In the genomic region with DNA sequence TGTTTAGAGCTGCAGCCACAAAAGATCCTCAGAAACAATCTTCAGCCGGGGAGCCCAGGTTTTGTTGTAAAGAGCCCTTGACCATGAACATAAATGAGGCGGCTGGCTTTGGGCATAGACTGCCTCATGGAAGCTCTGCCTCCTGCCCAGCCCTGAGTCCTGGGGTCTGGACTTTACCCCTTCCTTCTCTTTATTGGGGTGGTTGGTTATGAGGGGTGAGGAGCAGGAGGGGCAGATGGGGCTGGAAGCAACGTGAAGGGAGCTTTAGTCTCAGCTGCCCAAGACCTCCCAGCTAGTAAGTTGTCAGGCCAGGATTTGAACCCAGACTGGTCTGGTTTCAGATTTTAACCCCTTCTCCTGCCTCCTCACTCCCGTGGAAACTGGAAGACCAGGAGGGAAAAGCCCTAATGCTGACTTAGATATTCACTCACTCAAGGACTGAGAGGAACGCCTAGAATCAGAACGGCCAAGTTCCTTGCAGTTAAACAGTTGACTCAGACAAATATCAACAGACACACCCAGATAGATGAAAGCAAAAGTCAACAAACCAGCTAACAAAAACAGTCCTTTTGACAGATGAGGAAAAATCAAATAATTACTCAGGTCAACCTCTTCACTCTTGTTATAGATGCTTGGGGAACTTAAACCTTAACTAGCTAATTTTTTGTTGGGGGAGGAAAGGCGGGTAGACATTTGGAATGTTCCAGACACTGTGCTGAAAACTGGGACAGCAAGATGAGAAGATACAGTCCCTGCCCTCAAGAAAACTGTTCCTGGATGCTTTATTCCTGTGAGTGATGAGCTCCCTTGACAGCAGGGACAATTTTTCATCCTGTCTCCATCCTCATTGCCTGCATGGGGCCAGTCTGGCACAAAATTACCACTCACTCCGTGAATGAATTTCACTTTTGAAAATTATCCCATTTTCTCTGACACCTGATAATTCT, we compare ENCODE assay signal across 1 cellular context.
TF ChIP-seq lines count a peak whose summit lies in the region.

No MANE protein-coding gene starts in this region.

TF ChIP-seq in HCT116, 20 proteins besides CTCF, POLR2A, EP300 and RAD21 (continued from another document):
- TF ChIP-seq, protein P1, sequence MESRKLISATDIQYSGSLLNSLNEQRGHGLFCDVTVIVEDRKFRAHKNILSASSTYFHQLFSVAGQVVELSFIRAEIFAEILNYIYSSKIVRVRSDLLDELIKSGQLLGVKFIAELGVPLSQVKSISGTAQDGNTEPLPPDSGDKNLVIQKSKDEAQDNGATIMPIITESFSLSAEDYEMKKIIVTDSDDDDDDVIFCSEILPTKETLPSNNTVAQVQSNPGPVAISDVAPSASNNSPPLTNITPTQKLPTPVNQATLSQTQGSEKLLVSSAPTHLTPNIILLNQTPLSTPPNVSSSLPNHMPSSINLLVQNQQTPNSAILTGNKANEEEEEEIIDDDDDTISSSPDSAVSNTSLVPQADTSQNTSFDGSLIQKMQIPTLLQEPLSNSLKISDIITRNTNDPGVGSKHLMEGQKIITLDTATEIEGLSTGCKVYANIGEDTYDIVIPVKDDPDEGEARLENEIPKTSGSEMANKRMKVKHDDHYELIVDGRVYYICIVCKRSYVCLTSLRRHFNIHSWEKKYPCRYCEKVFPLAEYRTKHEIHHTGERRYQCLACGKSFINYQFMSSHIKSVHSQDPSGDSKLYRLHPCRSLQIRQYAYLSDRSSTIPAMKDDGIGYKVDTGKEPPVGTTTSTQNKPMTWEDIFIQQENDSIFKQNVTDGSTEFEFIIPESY (IDR thresholded peaks at IDR 0.05; ENCODE audit: extremely low read depth, insufficient replicate concordance, low read length) = no peak
- TF ChIP-seq CBX3 (IDR thresholded peaks at IDR 0.05; ENCODE audit: low read depth) = peak; percentile 53; the same call in 1 of the 2 replicates
- TF ChIP-seq, protein P2, sequence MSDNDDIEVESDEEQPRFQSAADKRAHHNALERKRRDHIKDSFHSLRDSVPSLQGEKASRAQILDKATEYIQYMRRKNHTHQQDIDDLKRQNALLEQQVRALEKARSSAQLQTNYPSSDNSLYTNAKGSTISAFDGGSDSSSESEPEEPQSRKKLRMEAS (IDR thresholded peaks at IDR 0.05) = 0 out of 2 replicates have a peak, but pooled peaks have one; percentile 16
- TF ChIP-seq EZH2phosphoT487 (IDR thresholded peaks at IDR 0.05; ENCODE audit: borderline replicate concordance) = no peak
- TF ChIP-seq YY1 (IDR thresholded peaks at IDR 0.05; ENCODE audit: extremely low read depth, insufficient replicate concordance, low read depth, low read length) = no peak
- TF ChIP-seq SRF (IDR thresholded peaks at IDR 0.05; ENCODE audit: low read depth) = no peak
- TF ChIP-seq SP1 (IDR thresholded peaks at IDR 0.05; ENCODE audit: low read depth) = peak; percentile 51
